Comparison of ENCODE assay signal across 8 cellular contexts in genomic region chr3:15859507-15860013, GRCh38.
DNase-seq lines count a peak whose midpoint lies in the region; ATAC-seq and TF ChIP-seq lines count a peak whose summit lies in the region.

No MANE protein-coding gene starts in this region.

- H3K27me3 ChIP-seq in OCI-LY1 (ENCODE audit: insufficient read depth, low read length) (no peaks in the 10 kb centered on the region), mucosa of rectum (ENCODE audit: control insufficient read depth in 2 of 2, insufficient read depth in 2 of 2, low read length in 2 of 2) (no peaks in the 10 kb centered on the region)

- H3K4me3 ChIP-seq in OCI-LY1 (ENCODE audit: low read depth, low read length, poor library complexity, severe bottlenecking) (peak overlapping the region; percentile 80), epithelial cell of proximal tubule (ENCODE audit: low read depth, low read length) (peak overlapping the region; percentile 85), mucosa of rectum (ENCODE audit: low read length in 2 of 2) (peak overlapping the region; percentile 64 to 80)

- H3K36me3 Mint-ChIP-seq in Calu3 (ENCODE audit: insufficient read depth, unreplicated experiment): peaks cover 31% of the 10 kb centered on the region

- no peaks in the 10 kb centered on the region for H4K20me1 ChIP-seq in OCI-LY1 (ENCODE audit: insufficient read depth, low read length)

- H3K4me2 ChIP-seq in OCI-LY1 (ENCODE audit: low read length): peak overlapping the region; percentile 94

- peak overlapping the region; percentile 90 for H3K27ac Mint-ChIP-seq in Calu3 (ENCODE audit: unreplicated experiment)

- H3K36me3 ChIP-seq in OCI-LY1 (ENCODE audit: insufficient read depth, low read length) (peaks cover 25% of the 10 kb centered on the region), mucosa of rectum (ENCODE audit: control insufficient read depth in 2 of 2, insufficient read depth in 2 of 2, low read length in 2 of 2) (no peaks in the 10 kb centered on the region)

- H3K79me2 ChIP-seq in OCI-LY1 (ENCODE audit: insufficient read depth, low read length): peaks cover 41% of the 10 kb centered on the region

- DNase-seq in Calu3 (peak; percentile 90), HUDEP-2 (lab: John Stamatoyannopoulos, UW; ENCODE audit: unreplicated experiment in 76 of 76) (peak in 72 of 76 experiments; percentile 2 to 78 (median 59)), activated T-cell treated with anti-CD3 and anti-CD28 coated beads for 4 hours (peak; percentile 64), epithelial cell of proximal tubule (ENCODE audit: low read depth) (no peak)
- DNase-seq in stimulated activated CD8-positive, alpha-beta memory T cell treated with anti-CD3 and anti-CD28 coated beads, Interleukin-4, amount 100 ng/mL, for 24 hours (ENCODE audit: low read depth): peak; percentile 73

- H3K9me3 Mint-ChIP-seq in Calu3 (ENCODE audit: low read depth, unreplicated experiment): no peaks in the 10 kb centered on the region

- H3K4me1 ChIP-seq in OCI-LY1 (ENCODE audit: insufficient read depth, low read length, severe bottlenecking) (peaks cover 29% of the 10 kb centered on the region), mucosa of rectum (ENCODE audit: control insufficient read depth in 2 of 2, insufficient read depth in 2 of 2, low read length in 2 of 2) (peaks cover 5 to 11% of the 10 kb centered on the region in 2 donors)

- no peaks in the 10 kb centered on the region for H3F3A ChIP-seq in OCI-LY1 (ENCODE audit: insufficient read depth, low read length)

- H3K4me1 Mint-ChIP-seq in Calu3 (ENCODE audit: low read depth, unreplicated experiment): peaks cover 16% of the 10 kb centered on the region

- H3K9ac ChIP-seq in OCI-LY1 (ENCODE audit: low read length) (peak overlapping the region; percentile 86), mucosa of rectum (ENCODE audit: low read depth in 1 of 2, low read length in 2 of 2) (peak overlapping the region in 1 of 2 donors; percentile 85)

- H3K27ac ChIP-seq in OCI-LY1 (ENCODE audit: low read depth, low read length, poor library complexity, severe bottlenecking) (peak overlapping the region; percentile 47), mucosa of rectum (ENCODE audit: low read depth in 2 of 2, low read length in 2 of 2) (peak overlapping the region; percentile 86 to 90)

- H3K4me3 Mint-ChIP-seq in Calu3 (ENCODE audit: low read depth, unreplicated experiment): peak overlapping the region; percentile 95

- CTCF ChIA-PET in Calu3 (lab: Charles Lee): no interaction called here

- H3K9me3 ChIP-seq in OCI-LY1 (ENCODE audit: low read length): 0 out of 2 replicates have a peak, but pooled peaks cover 1% of the 10 kb centered on the region
- no peaks in the 10 kb centered on the region for H3K9me3 ChIP-seq in mucosa of rectum (ENCODE audit: control insufficient read depth in 2 of 2, low read length in 2 of 2)

- H3K9me2 ChIP-seq in OCI-LY1 (ENCODE audit: low read depth, low read length): no peaks in the 10 kb centered on the region

- peak; percentile 80 for ATAC-seq in GM21390 (IDR thresholded peaks at IDR 0.05; ENCODE audit: unreplicated experiment)

- H3K27me3 Mint-ChIP-seq in Calu3 (ENCODE audit: unreplicated experiment): no peaks in the 10 kb centered on the region

- intact Hi-C loops in Calu3 (cut with micrococcal nuclease; ENCODE audit: unreplicated experiment): no loop called here

- TF ChIP-seq CTCF in Calu3 (IDR thresholded peaks at IDR 0.05; ENCODE audit: unreplicated experiment) (no peak), OCI-LY1 (IDR thresholded peaks at IDR 0.05; ENCODE audit: low read length) (no peak), epithelial cell of proximal tubule (conservative IDR thresholded peaks at IDR 0.05; ENCODE audit: low read depth, low read length) (no peak)

- no TSS peak for BruUV-seq in Calu3 (replicated peaks; lab: Mats Ljungman, UMichigan)

- H2AFZ ChIP-seq in OCI-LY1 (ENCODE audit: low read length): no peak overlapping the region
